ENCODE assay signal across 8 cellular contexts in the genomic region with DNA sequence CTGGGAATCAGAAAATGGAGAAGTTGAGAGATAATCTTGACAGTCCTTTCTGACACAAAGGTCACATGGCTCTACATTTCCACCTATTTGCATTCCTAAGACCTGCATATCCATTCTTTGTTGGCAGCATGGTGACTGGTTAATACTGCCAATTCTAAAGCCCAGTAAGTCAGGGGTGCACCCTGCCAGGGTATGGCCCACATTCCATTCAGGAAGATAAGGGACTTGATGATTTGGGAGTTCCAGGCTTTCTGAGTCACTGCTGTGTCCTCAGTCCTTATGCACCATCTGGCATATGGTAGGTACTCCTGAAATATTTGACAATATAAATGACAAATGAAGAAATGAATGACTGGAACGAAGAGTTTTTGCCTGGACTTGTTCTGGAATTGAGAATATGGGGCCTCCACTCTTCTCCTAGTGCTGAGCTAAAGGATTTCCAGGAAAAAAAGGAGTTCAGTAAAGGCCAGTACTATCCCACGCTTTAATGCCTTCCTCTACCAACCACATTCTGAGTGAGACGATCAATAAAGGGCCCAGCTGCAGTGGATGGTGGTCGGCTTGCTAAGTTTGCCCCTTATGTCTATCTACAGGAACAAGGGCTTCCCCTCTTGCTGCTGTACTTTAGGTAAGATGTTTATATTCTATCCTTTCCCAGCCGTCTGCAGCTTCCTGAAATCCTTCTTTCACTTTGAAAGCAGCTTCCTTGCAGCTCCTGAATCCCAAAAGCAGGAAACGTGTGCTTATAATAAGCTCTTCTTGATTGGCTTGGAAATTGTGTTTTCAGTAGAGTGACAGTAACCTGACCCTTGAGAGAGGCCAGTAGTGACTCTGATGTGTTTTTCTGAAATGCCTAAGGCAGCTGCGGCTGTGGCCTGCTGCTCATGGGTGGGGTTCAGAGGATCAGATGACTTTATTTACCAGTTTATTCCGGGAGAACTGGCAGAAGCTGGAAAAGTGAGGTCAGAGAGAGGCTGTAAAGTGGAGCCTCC. TPM values are rescaled to one million over a fixed set of nuclear protein-coding genes. Genes with fewer than 3 reads are reported as not detected.
DNase-seq lines count a peak whose midpoint lies in the region; ATAC-seq and TF ChIP-seq lines count a peak whose summit lies in the region.

No MANE protein-coding gene starts in this region.

- H3K4me3 Mint-ChIP-seq in Calu3 (ENCODE audit: low read depth, unreplicated experiment), result peak overlapping the region; percentile 46
- no peak overlapping the region for H3K4me3 Mint-ChIP-seq in nephron
- no peak overlapping the region for H3K4me3 Mint-ChIP-seq in stimulated activated memory B cell treated with anti-CD40 and anti-IgM and Interleukin-4, amounts not matched to agents 10 μg/mL and 1 μg/mL and 100 μg/mL, for 72 hours

- no peaks in the 10 kb centered on the region for H3K9me3 Mint-ChIP-seq in Calu3 (ENCODE audit: low read depth, unreplicated experiment)
- H3K9me3 Mint-ChIP-seq in nephron, result no peaks in the 10 kb centered on the region
- H3K9me3 Mint-ChIP-seq in stimulated activated memory B cell treated with anti-CD40 and anti-IgM and Interleukin-4, amounts not matched to agents 10 μg/mL and 1 μg/mL and 100 μg/mL, for 72 hours, result no peaks in the 10 kb centered on the region

- H3K36me3 Mint-ChIP-seq in Calu3 (ENCODE audit: insufficient read depth, unreplicated experiment) (no peaks in the 10 kb centered on the region), nephron (ENCODE audit: low read depth) (no peaks in the 10 kb centered on the region)
- peaks cover 10% of the 10 kb centered on the region for H3K36me3 Mint-ChIP-seq in stimulated activated memory B cell treated with anti-CD40 and anti-IgM and Interleukin-4, amounts not matched to agents 10 μg/mL and 1 μg/mL and 100 μg/mL, for 72 hours

- peaks cover 24% of the 10 kb centered on the region for H3K4me1 Mint-ChIP-seq in Calu3 (ENCODE audit: low read depth, unreplicated experiment)
- peaks cover 6% of the 10 kb centered on the region for H3K4me1 Mint-ChIP-seq in nephron
- no peaks in the 10 kb centered on the region for H3K4me1 Mint-ChIP-seq in stimulated activated memory B cell treated with anti-CD40 and anti-IgM and Interleukin-4, amounts not matched to agents 10 μg/mL and 1 μg/mL and 100 μg/mL, for 72 hours

- H3K27me3 Mint-ChIP-seq in Calu3 (ENCODE audit: unreplicated experiment), result no peaks in the 10 kb centered on the region
- no peaks in the 10 kb centered on the region for H3K27me3 Mint-ChIP-seq in nephron (ENCODE audit: low read depth)
- no peaks in the 10 kb centered on the region for H3K27me3 Mint-ChIP-seq in stimulated activated memory B cell treated with anti-CD40 and anti-IgM and Interleukin-4, amounts not matched to agents 10 μg/mL and 1 μg/mL and 100 μg/mL, for 72 hours

- CTCF ChIA-PET in Calu3 (lab: Charles Lee), result interaction anchor here (0.8 to 1.1 kb wide), 2 partner anchors 10 to 59 kb away, joined by 3 to 5 read pairs; no protein-coding TSS in a partner anchor

- DNase-seq in Calu3, result peak; percentile 14
- peak; percentile 83 for DNase-seq in NCI-H226
- DNase-seq in epidermal melanocyte (ENCODE audit: insufficient read length, low spot score), result peak; percentile 41
- no peak for DNase-seq in pons (ENCODE audit: low spot score)

- ATAC-seq in HG03045 (IDR thresholded peaks at IDR 0.05; ENCODE audit: unreplicated experiment) (no peak), HG02840 (IDR thresholded peaks at IDR 0.05; ENCODE audit: low FRiP score, unreplicated experiment) (no peak)
- no peak for ATAC-seq in stimulated activated memory B cell treated with anti-CD40 and anti-IgM and Interleukin-4, amounts not matched to agents 10 μg/mL and 1 μg/mL and 100 μg/mL, for 72 hours

- no TSS peak for BruUV-seq in Calu3 (replicated peaks; lab: Mats Ljungman, UMichigan)

- TF ChIP-seq CTCF in Calu3 (IDR thresholded peaks at IDR 0.05; ENCODE audit: unreplicated experiment), result no peak
- TF ChIP-seq CTCF in nephron (IDR thresholded peaks at IDR 0.05; ENCODE audit: unreplicated experiment in 3 of 3), result no peak

- intact Hi-C loops in Calu3 (cut with micrococcal nuclease; ENCODE audit: unreplicated experiment), result no loop called here

- H3K27ac Mint-ChIP-seq in Calu3 (ENCODE audit: unreplicated experiment) (no peak overlapping the region), nephron (peak overlapping the region; percentile 12 to 64 (median 44))
- H3K27ac Mint-ChIP-seq in stimulated activated memory B cell treated with anti-CD40 and anti-IgM and Interleukin-4, amounts not matched to agents 10 μg/mL and 1 μg/mL and 100 μg/mL, for 72 hours, result no peak overlapping the region

RNA-seq across cellular contexts. Expression of gene EIF2AK3, which starts 31.9 kb away (rescaled TPM):
- 16.1 and 17.4 TPM in 2 replicates for total RNA-seq in Calu3 (2022)

RNA-seq across cellular contexts. Expression of gene RPIA, which starts 32.3 kb away (rescaled TPM):
- 23.3 and 23.8 TPM in 2 replicates for total RNA-seq in Calu3 (2022)

Comparison
In these comparisons a context has a peak if more than half of its experiments do, and no peak if none do; other contexts are left out.
1. H3K27ac Mint-ChIP-seq: peak in nephron (3 of 3); none in Calu3 (single experiment) and stimulated activated memory B cell treated with anti-CD40 and anti-IgM and Interleukin-4, amounts not matched to agents 10 μg/mL and 1 μg/mL and 100 μg/mL, for 72 hours (single experiment).